Comparison of ENCODE assay signal across 25 cellular contexts in genomic region chr9:71928376-71928775, GRCh38. TPM values are rescaled to one million over a fixed set of nuclear protein-coding genes. Genes with fewer than 3 reads are reported as not detected.
DNase-seq lines count a peak whose midpoint lies in the region; ATAC-seq and TF ChIP-seq lines count a peak whose summit lies in the region.
"Had no signal": no experiment of that assay in that cellular context is flagged by ENCODE, and none has a peak within 500 bp of the region (broad histone marks: within the 10 kb centered on the region; RNA-seq: fewer than 3 reads in every experiment).

No MANE protein-coding gene starts in this region.

- peak overlapping the region; percentile 30 for H3K27ac ChIP-seq in RWPE2 (ENCODE audit: poor library complexity, severe bottlenecking)
- peak overlapping the region; percentile 92 for H3K27ac ChIP-seq in smooth muscle cell (ENCODE audit: low read depth)
- H3K27ac ChIP-seq: SJSA1, upper lobe of right lung had no signal

- peaks cover 71% of the 10 kb centered on the region for H3K79me2 ChIP-seq in smooth muscle cell (ENCODE audit: low read depth)

- H4K20me1 ChIP-seq in smooth muscle cell (ENCODE audit: low read depth), result peaks cover 21% of the 10 kb centered on the region

- WGBS in smooth muscle cell (ENCODE audit: low lambda C conversion rate), result 100% methylated on average over 1 of the region's 1 CpG

- peaks cover 17% of the 10 kb centered on the region for H3F3A ChIP-seq in smooth muscle cell (ENCODE audit: low read depth)

- DNase-seq in ELR (ENCODE audit: low read depth) (peak; percentile 52), RWPE2 (ENCODE audit: low spot score) (no peak), fibroblast of the aortic adventitia (ENCODE audit: low read depth) (peak; percentile 19), smooth muscle cell (lab: John Stamatoyannopoulos, UW; ENCODE audit: unreplicated experiment) (no peak), ecto neural progenitor cell (ENCODE audit: low spot score) (no peak)
- DNase-seq: activated CD4-positive, alpha-beta memory T cell treated with anti-CD3 and anti-CD28 coated beads, Interleukin-2, amount 10 ng/mL, durations not matched to agents 7 days and 5 days; activated CD8-positive, alpha-beta memory T cell treated with anti-CD3 and anti-CD28 coated beads, Interleukin-2, amount 50 U/mL, for 48 hours; activated naive CD4-positive, alpha-beta T cell treated with anti-CD3 and anti-CD28 coated beads, Interleukin-2, amount 50 U/mL, for 16 hours; DMS153; effector memory CD4-positive, alpha-beta T cell; H7; NCI-H1105 treated with DMSO at 0.1 percent for 48 hours; NCI-H2029 treated with DMSO at 0.1 percent for 48 hours; NCI-H226; nephron progenitor cell; stimulated activated CD4-positive, alpha-beta T cell treated with anti-CD3 and anti-CD28 coated beads, Interleukin-4, amount 100 ng/mL, for 4 hours; substantia nigra; T-cell; upper lobe of right lung had no signal

- no peak overlapping the region for H3K9ac ChIP-seq in smooth muscle cell (ENCODE audit: low read depth)

- no peak for TF ChIP-seq CTCF in RWPE2 (IDR thresholded peaks at IDR 0.05; ENCODE audit: poor library complexity, severe bottlenecking)
- TF ChIP-seq CTCF in fibroblast of the aortic adventitia (IDR thresholded peaks at IDR 0.05; ENCODE audit: insufficient read depth, low read length), result no peak
- TF ChIP-seq CTCF in smooth muscle cell (IDR thresholded peaks at IDR 0.05; ENCODE audit: borderline replicate concordance, insufficient read depth, poor library complexity, severe bottlenecking), result no peak

- no peak overlapping the region for H3K4me2 ChIP-seq in smooth muscle cell

- no peaks in the 10 kb centered on the region for H3K9me3 ChIP-seq in RWPE2 (ENCODE audit: severe bottlenecking)
- H3K9me3 ChIP-seq in smooth muscle cell (replicated peaks; ENCODE audit: low read depth), result no peaks in the 10 kb centered on the region
- H3K9me3 ChIP-seq: SJSA1, upper lobe of right lung had no signal

- H3K4me1 ChIP-seq in RWPE2 (ENCODE audit: insufficient read depth, poor library complexity, severe bottlenecking) (peaks cover 17% of the 10 kb centered on the region), smooth muscle cell (ENCODE audit: low read depth) (peaks cover 6% of the 10 kb centered on the region)
- H3K4me1 ChIP-seq: upper lobe of right lung had no signal

- ATAC-seq in RWPE2 (ENCODE audit: low read depth) (0 out of 3 replicates have a peak, but pooled peaks have one; percentile 36), GM18873 (IDR thresholded peaks at IDR 0.05; ENCODE audit: low FRiP score, unreplicated experiment) (no peak), GM21360 (IDR thresholded peaks at IDR 0.05; ENCODE audit: unreplicated experiment) (no peak)
- ATAC-seq: activated CD4-positive, CD25-positive, alpha-beta regulatory T cell treated with anti-CD3 and anti-CD28 coated beads, Interleukin-2, amount 50 U/mL, for 24 hours; sciatic nerve; stimulated activated memory B cell treated with anti-CD40 and anti-IgM and Interleukin-4, amounts not matched to agents 10 μg/mL and 1 μg/mL and 100 μg/mL, for 72 hours; T-cell; upper lobe of right lung had no signal

- no peak overlapping the region for H2AFZ ChIP-seq in smooth muscle cell (ENCODE audit: low read depth)

- H3K4me3 ChIP-seq in RWPE2 (ENCODE audit: severe bottlenecking), result no peak overlapping the region
- H3K4me3 ChIP-seq in fibroblast of the aortic adventitia (ENCODE audit: low read depth, low read length), result no peak overlapping the region
- H3K4me3 ChIP-seq in smooth muscle cell, result no peak overlapping the region
- H3K4me3 ChIP-seq: SJSA1, upper lobe of right lung had no signal

- H3K27me3 ChIP-seq in RWPE2 (ENCODE audit: insufficient read depth, poor library complexity, severe bottlenecking) (no peaks in the 10 kb centered on the region), smooth muscle cell (ENCODE audit: low read depth) (no peaks in the 10 kb centered on the region)
- H3K27me3 ChIP-seq: SJSA1, upper lobe of right lung had no signal

- H3K36me3 ChIP-seq in RWPE2 (ENCODE audit: low read depth) (peaks cover 15% of the 10 kb centered on the region), smooth muscle cell (ENCODE audit: low read depth) (no peaks in the 10 kb centered on the region)
- H3K36me3 ChIP-seq: SJSA1, upper lobe of right lung had no signal

RNA-seq across cellular contexts. Expression of gene C9orf85, which starts 16.9 kb away (rescaled TPM):
- total RNA-seq in fibroblast of the aortic adventitia (ENCODE audit: low replicate concordance) (14.6 and 87.3 TPM in 2 replicates), smooth muscle cell (9.1 and 10.2 TPM in 2 replicates)
- 11.8 and 14.1 TPM in 2 replicates for polyA plus RNA-seq in smooth muscle cell

RNA-seq across cellular contexts. Expression of gene ABHD17B, which starts 17.4 kb away (rescaled TPM):
- total RNA-seq in fibroblast of the aortic adventitia (ENCODE audit: low replicate concordance) (11.9 and 13.1 TPM in 2 replicates), smooth muscle cell (26.7 and 41.1 TPM in 2 replicates)
- polyA plus RNA-seq in smooth muscle cell, result 14.1 and 20.6 TPM in 2 replicates

Comparison
In these comparisons a context has a peak if more than half of its experiments do, and no peak if none do; other contexts are left out.
1. DNase-seq: peak in ELR (single experiment) and fibroblast of the aortic adventitia (single experiment); none in RWPE2 (single experiment), smooth muscle cell (single experiment) and ecto neural progenitor cell (single experiment).